Comparison of ENCODE assay signal across 11 cellular contexts in genomic region chr1:58996341-58997059, GRCh38.
A peak's percentile ranks its signal among the peaks of the same experiment; 100 is the strongest.
DNase-seq lines count a peak whose midpoint lies in the region; ATAC-seq and TF ChIP-seq lines count a peak whose summit lies in the region.
"Had no signal": no experiment of that assay in that cellular context is flagged by ENCODE, and none has a peak within 500 bp of the region (broad histone marks: within the 10 kb centered on the region; RNA-seq: fewer than 3 reads in every experiment).

No MANE protein-coding gene starts in this region.

- H3K36me3 Mint-ChIP-seq in Caco-2 (ENCODE audit: insufficient read depth, unreplicated experiment) = no peaks in the 10 kb centered on the region
- H3K36me3 Mint-ChIP-seq in activated CD4-positive, alpha-beta T cell treated with anti-CD3 and anti-CD28 coated beads, Interleukin-2, amount 10 ng/mL, durations not matched to agents 7 days and 5 days (ENCODE audit: low read depth) = no peaks in the 10 kb centered on the region

- POLR2A ChIA-PET in GM10248 (lab: Yijun Ruan, JAX) = interaction anchor here (0.7 kb wide), 1 partner anchor 73 kb away, joined by 4 read pairs; no protein-coding TSS in a partner anchor
- POLR2A ChIA-PET in Caco-2 (lab: Charles Lee) = no interaction called here
- POLR2A ChIA-PET in activated CD4-positive, alpha-beta T cell treated with anti-CD3 and anti-CD28 coated beads, Interleukin-2, amount 10 ng/mL, durations not matched to agents 7 days and 5 days (lab: Charles Lee) = no interaction called here

- intact Hi-C loops in Caco-2 (cut with micrococcal nuclease; ENCODE audit: unreplicated experiment) = no loop called here

- TF ChIP-seq POLR2A in erythroblast (IDR thresholded peaks at IDR 0.05; ENCODE audit: low read length) = no peak

- no peaks in the 10 kb centered on the region for H3K27me3 ChIP-seq in Caco-2 (replicated peaks; ENCODE audit: control insufficient read depth, insufficient read depth, low read length)

- H3K9me3 Mint-ChIP-seq in Caco-2 (ENCODE audit: unreplicated experiment) = no peaks in the 10 kb centered on the region
- peaks cover 1% of the 10 kb centered on the region for H3K9me3 Mint-ChIP-seq in activated CD4-positive, alpha-beta T cell treated with anti-CD3 and anti-CD28 coated beads, Interleukin-2, amount 10 ng/mL, durations not matched to agents 7 days and 5 days
- H3K9me3 Mint-ChIP-seq: HFFc6; stimulated activated naive CD8-positive, alpha-beta T cell treated with anti-CD3 and anti-CD28 coated beads, Interleukin-15, Interleukin-2, amounts not matched to agents 100 ng/mL and 50 ng/mL, for 24 hours had no signal

- no peak for TF ChIP-seq CTCF in GM10248 (IDR thresholded peaks at IDR 0.05; ENCODE audit: control extremely low read depth, extremely low read depth, low read depth, missing control alignments)
- no peak for TF ChIP-seq CTCF in Caco-2 (IDR thresholded peaks at IDR 0.05; ENCODE audit: insufficient read depth in 1 of 2, low read depth in 1 of 2, low read length in 1 of 2, severe bottlenecking in 1 of 2, unreplicated experiment in 1 of 2)

- CTCF ChIA-PET in GM10248 (lab: Yijun Ruan, JAX) = interaction anchor here (1.0 to 1.8 kb wide), 7 partner anchors 11 to 702 kb away, joined by 3 to 5 read pairs (median 4); no protein-coding TSS in a partner anchor
- CTCF ChIA-PET in Caco-2 (lab: Charles Lee) = no interaction called here
- CTCF ChIA-PET in activated CD4-positive, alpha-beta T cell treated with anti-CD3 and anti-CD28 coated beads, Interleukin-2, amount 10 ng/mL, durations not matched to agents 7 days and 5 days (lab: Charles Lee) = interaction anchor here (0.6 to 1.0 kb wide), 2 partner anchors 18 to 269 kb away, joined by 4 to 6 read pairs; no protein-coding TSS in a partner anchor

- H3K27ac Mint-ChIP-seq in Caco-2 (ENCODE audit: unreplicated experiment) = no peak overlapping the region
- H3K27ac Mint-ChIP-seq in activated CD4-positive, alpha-beta T cell treated with anti-CD3 and anti-CD28 coated beads, Interleukin-2, amount 10 ng/mL, durations not matched to agents 7 days and 5 days = no peak overlapping the region
- H3K27ac Mint-ChIP-seq: HFFc6; stimulated activated naive CD8-positive, alpha-beta T cell treated with anti-CD3 and anti-CD28 coated beads, Interleukin-15, Interleukin-2, amounts not matched to agents 100 ng/mL and 50 ng/mL, for 24 hours had no signal

- H3K4me3 ChIP-seq in Caco-2 (ENCODE audit: low read depth, low read length) = no peak overlapping the region

- DNase-seq in GM10248 (ENCODE audit: extremely low spot score) (peak; percentile 36), Caco-2 (no peak), LoVo (ENCODE audit: low spot score) (no peak), erythroblast (lab: John Stamatoyannopoulos, UW) (no peak)
- DNase-seq in activated CD4-positive, alpha-beta T cell treated with anti-CD3 and anti-CD28 coated beads, Interleukin-2, amount 10 ng/mL, durations not matched to agents 7 days and 5 days = no peak
- DNase-seq: HFFc6, NCI-H1048 had no signal

- no peaks in the 10 kb centered on the region for H3K36me3 ChIP-seq in Caco-2 (ENCODE audit: control insufficient read depth, insufficient read depth, low read length)

- H3K27me3 Mint-ChIP-seq in Caco-2 (ENCODE audit: insufficient read depth, unreplicated experiment) = no peaks in the 10 kb centered on the region
- H3K27me3 Mint-ChIP-seq in activated CD4-positive, alpha-beta T cell treated with anti-CD3 and anti-CD28 coated beads, Interleukin-2, amount 10 ng/mL, durations not matched to agents 7 days and 5 days = no peaks in the 10 kb centered on the region
- H3K27me3 Mint-ChIP-seq: stimulated activated naive CD8-positive, alpha-beta T cell treated with anti-CD3 and anti-CD28 coated beads, Interleukin-15, Interleukin-2, amounts not matched to agents 100 ng/mL and 50 ng/mL, for 24 hours had no signal

- ATAC-seq in GM19025 (IDR thresholded peaks at IDR 0.05; ENCODE audit: low read depth, unreplicated experiment) (peak; percentile 49), HG02571 (IDR thresholded peaks at IDR 0.05; ENCODE audit: unreplicated experiment) (peak; percentile 88), HG03378 (IDR thresholded peaks at IDR 0.05; ENCODE audit: unreplicated experiment) (peak; percentile 87)

- H3K4me1 Mint-ChIP-seq in Caco-2 (ENCODE audit: low read depth, unreplicated experiment) = no peaks in the 10 kb centered on the region
- peaks cover 22% of the 10 kb centered on the region for H3K4me1 Mint-ChIP-seq in activated CD4-positive, alpha-beta T cell treated with anti-CD3 and anti-CD28 coated beads, Interleukin-2, amount 10 ng/mL, durations not matched to agents 7 days and 5 days

- H3K4me1 ChIP-seq in Caco-2 = no peaks in the 10 kb centered on the region

- H3K9me3 ChIP-seq in Caco-2 = no peaks in the 10 kb centered on the region

- BruUV-seq in Caco-2 (replicated peaks; lab: Mats Ljungman, UMichigan) = no TSS peak

- no peak overlapping the region for H3K4me3 Mint-ChIP-seq in Caco-2 (ENCODE audit: unreplicated experiment)
- no peak overlapping the region for H3K4me3 Mint-ChIP-seq in activated CD4-positive, alpha-beta T cell treated with anti-CD3 and anti-CD28 coated beads, Interleukin-2, amount 10 ng/mL, durations not matched to agents 7 days and 5 days
- H3K4me3 Mint-ChIP-seq: HFFc6; stimulated activated naive CD8-positive, alpha-beta T cell treated with anti-CD3 and anti-CD28 coated beads, Interleukin-15, Interleukin-2, amounts not matched to agents 100 ng/mL and 50 ng/mL, for 24 hours had no signal
